In genomic region chr9:127796899-127797370, GRCh38 we compare ENCODE assay signal across 12 cellular contexts. TPM values are rescaled to one million over a fixed set of nuclear protein-coding genes. Genes with fewer than 3 reads are reported as not detected.
DNase-seq lines count a peak whose midpoint lies in the region; ATAC-seq and TF ChIP-seq lines count a peak whose summit lies in the region.
"Had no signal": no experiment of that assay in that cellular context is flagged by ENCODE, and none has a peak within 500 bp of the region (broad histone marks: within the 10 kb centered on the region; RNA-seq: fewer than 3 reads in every experiment).

No MANE protein-coding gene starts in this region.

- peak overlapping the region; percentile 15 for H3K27ac Mint-ChIP-seq in osteocyte (ENCODE audit: unreplicated experiment)

- no peaks in the 10 kb centered on the region for H3K36me3 ChIP-seq in MM.1S (replicated peaks; ENCODE audit: insufficient read depth, low read length)
- peaks cover 11 to 12% of the 10 kb centered on the region in 2 donors for H3K36me3 ChIP-seq in ascending aorta

- H3K9me3 ChIP-seq in MM.1S (replicated peaks; ENCODE audit: insufficient read depth, low read length) = no peaks in the 10 kb centered on the region
- no peaks in the 10 kb centered on the region for H3K9me3 ChIP-seq in ascending aorta
- H3K9me3 ChIP-seq: MG63, transverse colon had no signal

- no peak overlapping the region for H3K4me3 ChIP-seq in MM.1S (ENCODE audit: low read length)
- H3K4me3 ChIP-seq in ascending aorta = no peak overlapping the region
- H3K4me3 ChIP-seq: MG63, transverse colon had no signal

- peak overlapping the region; percentile 69 for H3K4me2 ChIP-seq in MM.1S (ENCODE audit: low read depth, low read length)

- ATAC-seq in GM19397 (IDR thresholded peaks at IDR 0.05; ENCODE audit: unreplicated experiment) (no peak), left lobe of liver (no peak), GM18861 (IDR thresholded peaks at IDR 0.05; ENCODE audit: unreplicated experiment) (no peak)

- intact Hi-C loops in ascending aorta (cut with DNase I) = no loop called here

- DNase-seq in DMS53 (lab: John Stamatoyannopoulos, UW) = peak; percentile 46
- no peak for DNase-seq in DMS53 treated with DMSO at 0.1 percent for 48 hours (lab: John Stamatoyannopoulos, UW; ENCODE audit: unreplicated experiment)
- DNase-seq in MM.1S = peak; percentile 38
- no peak for DNase-seq in ascending aorta (ENCODE audit: low spot score in 2 of 2)
- no peak for DNase-seq in osteocyte (ENCODE audit: extremely low spot score, unreplicated experiment)
- no peak for DNase-seq in left lobe of liver (ENCODE audit: low spot score)
- DNase-seq: anterior cingulate cortex, head of caudate nucleus, transverse colon had no signal

- no peaks in the 10 kb centered on the region for H3K9me3 Mint-ChIP-seq in osteocyte (ENCODE audit: unreplicated experiment)

- no peaks in the 10 kb centered on the region for H4K20me1 ChIP-seq in MM.1S (ENCODE audit: insufficient read depth, low read length)

- peaks cover 4% of the 10 kb centered on the region for H3K36me3 Mint-ChIP-seq in osteocyte (ENCODE audit: unreplicated experiment)

- H3K27me3 Mint-ChIP-seq in osteocyte (ENCODE audit: unreplicated experiment) = no peaks in the 10 kb centered on the region

- H3K4me1 ChIP-seq in MM.1S (ENCODE audit: low read length) (peaks cover 24% of the 10 kb centered on the region), ascending aorta (peaks cover 0 to 19% of the 10 kb centered on the region in 2 donors)

- H3K9me2 ChIP-seq in MM.1S (replicated peaks; ENCODE audit: insufficient read depth, low read length) = no peaks in the 10 kb centered on the region

- H3K27me3 ChIP-seq in MM.1S (replicated peaks; ENCODE audit: insufficient read depth, low read length) (no peaks in the 10 kb centered on the region), ascending aorta (no peaks in the 10 kb centered on the region)
- H3K27me3 ChIP-seq: MG63, transverse colon had no signal

- H3K79me2 ChIP-seq in MM.1S (ENCODE audit: low read length) = no peaks in the 10 kb centered on the region

- peaks cover 20% of the 10 kb centered on the region for H3F3A ChIP-seq in MM.1S (ENCODE audit: insufficient read depth, low read length)

- peaks cover 4% of the 10 kb centered on the region for H3K4me1 Mint-ChIP-seq in osteocyte (ENCODE audit: unreplicated experiment)

- H3K9ac ChIP-seq in MM.1S (ENCODE audit: low read length) = peak overlapping the region; percentile 17; the same call in 1 of the 2 replicates

- H2AFZ ChIP-seq in MM.1S (ENCODE audit: low read length) = no peak overlapping the region

- H3K27ac ChIP-seq in MM.1S (ENCODE audit: low read length) = peak overlapping the region; percentile 71; the same call in 1 of the 2 replicates
- H3K27ac ChIP-seq in ascending aorta = peak overlapping the region; percentile 31 to 45

- no peak overlapping the region for H3K4me3 Mint-ChIP-seq in osteocyte (ENCODE audit: unreplicated experiment)

- TF ChIP-seq CTCF in MM.1S (IDR thresholded peaks at IDR 0.05; ENCODE audit: low read length) (no peak), ascending aorta (IDR thresholded peaks at IDR 0.05) (no peak), osteocyte (IDR thresholded peaks at IDR 0.05) (no peak)

RNA-seq across cellular contexts. Expression of gene FPGS, which starts 5.7 kb away (rescaled TPM):
- 286 TPM for total RNA-seq in ascending aorta
- total RNA-seq in osteocyte = 58.7 and 65.1 TPM in 2 replicates
- total RNA-seq in left lobe of liver = 82.9 TPM

RNA-seq across cellular contexts. Expression of gene CDK9, which starts 11.1 kb away (rescaled TPM):
- total RNA-seq in ascending aorta (470 TPM), osteocyte (78.0 and 78.5 TPM in 2 replicates), left lobe of liver (55.5 TPM)

RNA-seq across cellular contexts. Expression of gene SH2D3C, which starts 18.5 kb away (rescaled TPM):
- total RNA-seq in ascending aorta (49.5 TPM), osteocyte (19.3 and 20.4 TPM in 2 replicates), left lobe of liver (3.4 TPM)

RNA-seq across cellular contexts. Expression of gene ENG, which starts 57.5 kb away (rescaled TPM):
- total RNA-seq in ascending aorta (675 TPM), osteocyte (140 and 143 TPM in 2 replicates), left lobe of liver (34.1 TPM)

Comparison
In these comparisons a context has a peak if more than half of its experiments do, and no peak if none do; other contexts are left out.
1. DNase-seq: peak in DMS53 (single experiment) and MM.1S (single experiment); none in DMS53 treated with DMSO at 0.1 percent for 48 hours (single experiment), ascending aorta (0 of 2), osteocyte (single experiment) and left lobe of liver (single experiment).